8 cellular contexts compared by ENCODE assay signal in the genomic region with DNA sequence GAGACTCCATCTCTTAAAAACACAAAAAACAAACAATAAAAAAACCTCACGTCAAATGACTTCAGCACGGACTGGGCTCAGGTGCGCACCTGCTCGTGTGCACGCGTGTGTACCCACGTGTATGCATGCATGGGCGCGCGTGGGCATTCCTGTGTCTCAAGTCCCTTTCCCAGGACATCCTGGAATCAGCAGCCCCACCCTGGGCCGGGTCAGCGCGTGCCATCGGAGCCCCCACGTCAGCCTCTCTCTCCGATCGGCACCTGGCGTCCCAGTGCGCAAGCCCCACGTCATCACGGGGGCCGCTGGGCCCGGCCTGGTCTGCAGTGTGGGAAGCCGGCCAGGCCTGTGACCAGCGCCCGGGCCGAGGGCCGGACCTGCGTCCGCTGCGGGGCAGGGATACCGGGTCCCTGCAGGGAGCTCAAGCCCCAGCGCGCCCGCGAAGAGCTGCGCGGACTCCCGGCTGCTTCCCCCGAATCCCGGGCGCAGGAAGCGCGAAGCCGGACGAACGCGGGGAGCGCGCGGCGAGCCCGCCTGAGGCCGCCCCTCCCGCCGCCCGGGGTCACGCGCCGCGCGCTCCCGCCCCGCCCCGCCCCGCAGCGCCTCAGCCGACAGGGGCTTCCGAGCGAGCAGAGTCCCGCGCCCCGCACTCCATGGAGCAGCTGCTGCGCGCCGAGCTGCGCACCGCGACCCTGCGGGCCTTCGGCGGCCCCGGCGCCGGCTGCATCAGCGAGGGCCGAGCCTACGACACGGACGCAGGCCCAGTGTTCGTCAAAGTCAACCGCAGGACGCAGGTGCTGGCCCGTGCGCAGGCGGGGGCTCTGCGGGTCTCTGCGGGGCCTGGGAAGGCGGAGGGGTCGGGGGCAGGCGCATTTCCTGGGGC. TPM values are rescaled to one million over a fixed set of nuclear protein-coding genes. Genes with fewer than 3 reads are reported as not detected.
DNase-seq lines count a peak whose midpoint lies in the region; ATAC-seq and TF ChIP-seq lines count a peak whose summit lies in the region.

A gene (plus strand): TSS at position 629 of the 880 bp plus-strand sequence. CDS start 22 bp downstream, at position 651.

- POLR2A ChIA-PET in BJ (lab: Charles Lee), result no interaction called here

- DNase-seq in BJ (ENCODE audit: low read depth), result no peak
- peak in 55 of 76 experiments; percentile 10 to 70 (median 46) for DNase-seq in HUDEP-2 (lab: John Stamatoyannopoulos, UW; ENCODE audit: unreplicated experiment in 76 of 76)
- peak; percentile 32 for DNase-seq in T-helper 9 cell
- DNase-seq in coronary artery (ENCODE audit: low spot score), result peak; percentile 84
- no peak for DNase-seq in kidney epithelial cell (ENCODE audit: low read depth)
- no peak for DNase-seq in epidermal melanocyte (ENCODE audit: insufficient read length, low spot score)

- TF ChIP-seq CTCF in BJ (IDR thresholded peaks at IDR 0.05; ENCODE audit: insufficient read depth, low read depth, low read length), result no peak
- TF ChIP-seq CTCF in coronary artery (IDR thresholded peaks at IDR 0.05), result no peak
- TF ChIP-seq CTCF in kidney epithelial cell (IDR thresholded peaks at IDR 0.05; ENCODE audit: insufficient read depth, low read length, poor library complexity, severe bottlenecking), result no peak

- peak within 1 kb of the TSS; percentile 83 to 93 (median 85) for H3K9ac ChIP-seq in skeletal muscle tissue (ENCODE audit: low read depth in 1 of 3, low read length in 3 of 3)

- H3K27me3 ChIP-seq in BJ (ENCODE audit: control insufficient read depth, insufficient read depth, low read length) (no peaks in the 10 kb centered on the region), kidney epithelial cell (ENCODE audit: control insufficient read depth, insufficient read depth, low read length) (no peaks in the 10 kb centered on the region), skeletal muscle tissue (ENCODE audit: control insufficient read depth in 3 of 3, insufficient read depth in 3 of 3, low read length in 3 of 3) (no peaks in the 10 kb centered on the region)

- H3K4me3 ChIP-seq in BJ (ENCODE audit: low read depth, low read length) (peak within 1 kb of the TSS; percentile 61), coronary artery (peak within 1 kb of the TSS; percentile 82), kidney epithelial cell (ENCODE audit: low read depth, low read length) (peak within 1 kb of the TSS; percentile 66), skeletal muscle tissue (ENCODE audit: low read length in 3 of 3) (peak within 1 kb of the TSS; percentile 75 to 83 (median 75))

- H3K9me3 ChIP-seq in skeletal muscle tissue (ENCODE audit: control insufficient read depth in 3 of 3, low read length in 3 of 3), result no peaks in the 10 kb centered on the region

- H3K36me3 ChIP-seq in BJ (ENCODE audit: control insufficient read depth, insufficient read depth, low read length), result 0 out of 2 replicates have a peak, but pooled peaks cover 1% of the 10 kb centered on the region
- no peaks in the 10 kb centered on the region for H3K36me3 ChIP-seq in kidney epithelial cell (ENCODE audit: control insufficient read depth, insufficient read depth, low read length)
- H3K36me3 ChIP-seq in skeletal muscle tissue (ENCODE audit: control insufficient read depth in 3 of 3, insufficient read depth in 3 of 3, low read length in 3 of 3), result peaks cover 6 to 18% (median 13%) of the 10 kb centered on the region in 3 donors

- H3K27ac ChIP-seq in coronary artery, result peak within 1 kb of the TSS; percentile 87 to 91
- peak within 1 kb of the TSS; percentile 57 for H3K27ac ChIP-seq in skeletal muscle tissue (ENCODE audit: low read depth, low read length)

- CTCF ChIA-PET in BJ (lab: Yijun Ruan, JAX), result interaction anchor here (0.6 kb wide), 1 partner anchor 11 kb away, joined by 3 read pairs; no protein-coding TSS in a partner anchor

- peaks cover 8 to 29% (median 25%) of the 10 kb centered on the region in 3 donors for H3K4me1 ChIP-seq in skeletal muscle tissue (ENCODE audit: control insufficient read depth in 3 of 3, insufficient read depth in 3 of 3, low read length in 3 of 3)

- ATAC-seq in GM19395 (IDR thresholded peaks at IDR 0.05; ENCODE audit: unreplicated experiment), result no peak

RNA-seq across cellular contexts. Expression of the gene that starts here (rescaled TPM):
- polyA plus RNA-seq in BJ (2011; rRNA removed), result 1.1 and 1.2 TPM in 2 replicates
- polyA minus RNA-seq in BJ (2011; rRNA and poly(A)+ RNA removed), result 1.5 and 2.0 TPM in 2 replicates
- 5.8 and 12.1 TPM in 2 replicates for total RNA-seq in kidney epithelial cell
- total RNA-seq in skeletal muscle tissue, result 4.7 TPM

Comparison
In these comparisons a context has a peak if more than half of its experiments do, and no peak if none do; other contexts are left out.
1. DNase-seq: peak in HUDEP-2 (55 of 76), T-helper 9 cell (single experiment) and coronary artery (single experiment); none in BJ (single experiment), kidney epithelial cell (single experiment) and epidermal melanocyte (single experiment).
2. Peak in every context shown above with its lines, with median percentiles within 50 percentile points of each other: H3K4me3 ChIP-seq.